ENCODE assay signal across 9 cellular contexts in genomic region chr9:6667633-6668280, GRCh38.
A peak's percentile ranks its signal among the peaks of the same experiment; 100 is the strongest.
DNase-seq lines count a peak whose midpoint lies in the region; ATAC-seq, FAIRE-seq and TF ChIP-seq lines count a peak whose summit lies in the region.
"Had no signal": no experiment of that assay in that cellular context is flagged by ENCODE, and none has a peak within 500 bp of the region (broad histone marks: within the 10 kb centered on the region; RNA-seq: fewer than 3 reads in every experiment).

No MANE protein-coding gene starts in this region.

- no peaks in the 10 kb centered on the region for H3K36me3 ChIP-seq in KMS-11 (ENCODE audit: insufficient read depth)
- H3K36me3 ChIP-seq: SJSA1 had no signal

- peak; percentile 42 for DNase-seq in EH (ENCODE audit: low read depth)
- no peak for DNase-seq in islet precursor cell
- no peak for DNase-seq in GOT3 (lab: John Stamatoyannopoulos, UW)

- H3K4me1 ChIP-seq in KMS-11 (ENCODE audit: low read depth, poor library complexity, severe bottlenecking), result peaks cover 33% of the 10 kb centered on the region
- H3K4me1 ChIP-seq: SJSA1 had no signal

- no peaks in the 10 kb centered on the region for H4K20me1 ChIP-seq in KMS-11 (ENCODE audit: insufficient read depth)

- TF ChIP-seq CTCF in KMS-11 (conservative IDR thresholded peaks at IDR 0.05; ENCODE audit: low read depth, low read length), result peak; percentile 81
- TF ChIP-seq CTCF in VCaP (conservative IDR thresholded peaks at IDR 0.05), result peak; percentile 84

- H3K79me2 ChIP-seq in KMS-11 (ENCODE audit: insufficient read depth, low read depth), result no peaks in the 10 kb centered on the region

- H3K27ac ChIP-seq in KMS-11, result no peak overlapping the region
- no peak overlapping the region for H3K27ac ChIP-seq in VCaP
- H3K27ac ChIP-seq: SJSA1 had no signal

- FAIRE-seq in islet of Langerhans (lab: Jason Lieb, UNC), result peak; percentile 96

- H3K9ac ChIP-seq in KMS-11, result no peak overlapping the region

- no peak overlapping the region for H2AFZ ChIP-seq in KMS-11 (ENCODE audit: low read depth)

- H3K4me2 ChIP-seq in KMS-11, result no peak overlapping the region

- ATAC-seq in GM21515 (IDR thresholded peaks at IDR 0.05; ENCODE audit: unreplicated experiment) (no peak), GM21423 (IDR thresholded peaks at IDR 0.05; ENCODE audit: unreplicated experiment) (no peak)

- no peaks in the 10 kb centered on the region for H3K27me3 ChIP-seq in KMS-11 (ENCODE audit: insufficient read depth, low read depth)
- H3K27me3 ChIP-seq: SJSA1 had no signal

- H3K4me3 ChIP-seq in KMS-11 (IDR thresholded peaks at IDR 0.05; ENCODE audit: insufficient read depth, low read depth, low read length), result no peak overlapping the region
- H3K4me3 ChIP-seq: SJSA1 had no signal
